ENCODE assay signal across 30 cellular contexts in genomic region chr21:34004984-34005383, GRCh38.
A peak's percentile ranks its signal among the peaks of the same experiment; 100 is the strongest.
DNase-seq lines count a peak whose midpoint lies in the region; ATAC-seq, FAIRE-seq and TF ChIP-seq lines count a peak whose summit lies in the region.
"Had no signal": no experiment of that assay in that cellular context is flagged by ENCODE, and none has a peak within 500 bp of the region (broad histone marks: within the 10 kb centered on the region; RNA-seq: fewer than 3 reads in every experiment).

No MANE protein-coding gene starts in this region.

- ATAC-seq in Right ventricle myocardium inferior: peak; percentile 43
- peak; percentile 36 for ATAC-seq in gastroesophageal sphincter
- ATAC-seq in HG02623 (IDR thresholded peaks at IDR 0.05; ENCODE audit: unreplicated experiment): no peak
- ATAC-seq in GM18868 (IDR thresholded peaks at IDR 0.05; ENCODE audit: unreplicated experiment): no peak
- ATAC-seq: A549; CD8-positive, alpha-beta T cell; HCT116; lower lobe of right lung had no signal

- no peaks in the 10 kb centered on the region for H3K9me3 ChIP-seq in right atrium auricular region
- H3K9me3 ChIP-seq in gastroesophageal sphincter: peaks cover 0 to 8% (median 0%) of the 10 kb centered on the region in 3 donors
- no peaks in the 10 kb centered on the region for H3K9me3 ChIP-seq in sigmoid colon
- H3K9me3 ChIP-seq: A549, lower lobe of right lung had no signal

- H3K4me3 ChIP-seq in right atrium auricular region: no peak overlapping the region
- H3K4me3 ChIP-seq in gastroesophageal sphincter: no peak overlapping the region
- H3K4me3 ChIP-seq in sigmoid colon: no peak overlapping the region
- H3K4me3 ChIP-seq: A549, lower lobe of right lung, PC-9 had no signal

- H3K27me3 ChIP-seq in right atrium auricular region (no peaks in the 10 kb centered on the region), gastroesophageal sphincter (no peaks in the 10 kb centered on the region), sigmoid colon (no peaks in the 10 kb centered on the region)

- TF ChIP-seq CTCF in right atrium auricular region (IDR thresholded peaks at IDR 0.05) (no peak), gastroesophageal sphincter (IDR thresholded peaks at IDR 0.05) (no peak), sigmoid colon (IDR thresholded peaks at IDR 0.05) (no peak)

- TF ChIP-seq POLR2A in gastroesophageal sphincter (IDR thresholded peaks at IDR 0.05) (no peak), sigmoid colon (IDR thresholded peaks at IDR 0.05) (no peak), H54 (IDR thresholded peaks at IDR 0.05; ENCODE audit: low read depth, low read length) (no peak)

- peaks cover 0 to 11% of the 10 kb centered on the region in 2 donors for H3K4me1 ChIP-seq in right atrium auricular region
- H3K4me1 ChIP-seq in gastroesophageal sphincter: peaks cover 0 to 16% (median 2%) of the 10 kb centered on the region in 3 donors
- peaks cover 0 to 4% (median 0%) of the 10 kb centered on the region in 4 donors for H3K4me1 ChIP-seq in sigmoid colon
- H3K4me1 ChIP-seq: A549, lower lobe of right lung had no signal

- intact Hi-C loops in Right ventricle myocardium inferior (cut with DNase I) (no loop called here), sigmoid colon (cut with DNase I) (no loop called here)

- DNase-seq in Right ventricle myocardium inferior (ENCODE audit: missing footprints) (no peak), right atrium auricular region (ENCODE audit: low spot score) (no peak), sigmoid colon (peak; percentile 70), cortex of kidney (lab: John Stamatoyannopoulos, UW) (no peak), H54 (ENCODE audit: insufficient read length, low spot score) (no peak)
- DNase-seq: activated CD4-positive, alpha-beta T cell treated with anti-CD3 and anti-CD28 coated beads for 4 hours; activated naive CD8-positive, alpha-beta T cell treated with anti-CD3 and anti-CD28 coated beads, Interleukin-2, amount 10 ng/mL, durations not matched to agents 7 days and 5 days; activated T-cell treated with anti-CD3 and anti-CD28 coated beads for 4 hours; CD8-positive, alpha-beta T cell; cerebellar nuclear complex; Karpas-422; kidney; lower lobe of right lung; NCI-H510A treated with DMSO at 0.1 percent for 48 hours; NK-92 treated with Interleukin-12 subunit alpha and Interleukin-12 subunit beta, amount 100 ng/mL, for 24 hours; PC-9; retina; SHP77; stimulated activated CD4-positive, alpha-beta T cell treated with anti-CD3 and anti-CD28 coated beads, Interleukin-4, amount 100 ng/mL, for 1 hour; T-helper 9 cell had no signal

- TF ChIP-seq EP300 in gastroesophageal sphincter (IDR thresholded peaks at IDR 0.05) (no peak), sigmoid colon (IDR thresholded peaks at IDR 0.05) (no peak)

- H3K27ac ChIP-seq in right atrium auricular region (peak overlapping the region in 1 of 2 donors; percentile 52), gastroesophageal sphincter (peak overlapping the region in 3 of 4 donors; percentile 16 to 67 (median 50)), sigmoid colon (peak overlapping the region in 2 of 4 donors; percentile 6 to 25)
- H3K27ac ChIP-seq: A549, HL-60, lower lobe of right lung, PC-9, VCaP had no signal

- FAIRE-seq in H54 (lab: Jason Lieb, UNC): no peak
- FAIRE-seq: A549, endothelial cell of umbilical vein, G401.6, GM18507, kidney had no signal

- no peaks in the 10 kb centered on the region for H3K36me3 ChIP-seq in right atrium auricular region
- no peaks in the 10 kb centered on the region for H3K36me3 ChIP-seq in gastroesophageal sphincter
- no peaks in the 10 kb centered on the region for H3K36me3 ChIP-seq in sigmoid colon
- H3K36me3 ChIP-seq: lower lobe of right lung had no signal

- 24 to 63% methylated on average over 3 to 5 of the region's 5 CpGs for WGBS in gastroesophageal sphincter (ENCODE audit: low coverage in 1 of 2), 2 donors
- WGBS in sigmoid colon, 2 donors: 83 to 90% methylated on average over 5 of the region's 5 CpGs

Comparison
In these comparisons a context has a peak if more than half of its experiments do, and no peak if none do; other contexts are left out.
1. ATAC-seq: peak in Right ventricle myocardium inferior (single experiment) and gastroesophageal sphincter (single experiment); none in HG02623 (single experiment) and GM18868 (single experiment).